8 cellular contexts compared by ENCODE assay signal in genomic region chr16:20385844-20386832, GRCh38. TPM values are rescaled to one million over a fixed set of nuclear protein-coding genes. Genes with fewer than 3 reads are reported as not detected.
DNase-seq lines count a peak whose midpoint lies in the region; ATAC-seq and TF ChIP-seq lines count a peak whose summit lies in the region.

No MANE protein-coding gene starts in this region.

- CTCF ChIA-PET in MCF 10A (lab: Yijun Ruan, JAX): interaction anchor here (0.5 to 18.4 kb wide), 37 partner anchors 9 to 1257 kb away, joined by 3 to 537 read pairs (median 3); partner anchors contain the start of genes ACSM5 and PDILT

- H3K4me3 Mint-ChIP-seq in MCF 10A (ENCODE audit: unreplicated experiment): no peak overlapping the region

- no peaks in the 10 kb centered on the region for H3K9me3 Mint-ChIP-seq in MCF 10A (ENCODE audit: unreplicated experiment)

- H3K79me2 ChIP-seq in Loucy (ENCODE audit: insufficient read depth, low read length): no peaks in the 10 kb centered on the region

- H3K9me3 ChIP-seq in Loucy (ENCODE audit: insufficient read depth, low read depth, low read length): no peaks in the 10 kb centered on the region
- H3K9me3 ChIP-seq in iPS-18c (ENCODE audit: control insufficient read depth, insufficient read depth, low read length): no peaks in the 10 kb centered on the region

- POLR2A ChIA-PET in MCF 10A (lab: Yijun Ruan, JAX): interaction anchor here (0.6 to 1.6 kb wide), 2 partner anchors 10 to 479 kb away, joined by 3 read pairs; no protein-coding TSS in a partner anchor

- no peak overlapping the region for H3K27ac Mint-ChIP-seq in MCF 10A (ENCODE audit: low read depth, unreplicated experiment)

- H2AFZ ChIP-seq in Loucy (ENCODE audit: low read length): no peak overlapping the region

- H3K36me3 ChIP-seq in Loucy (ENCODE audit: insufficient read depth, low read length): no peaks in the 10 kb centered on the region

- peak; percentile 81 for TF ChIP-seq CTCF in Loucy (conservative IDR thresholded peaks at IDR 0.05; ENCODE audit: low read length)
- peak; percentile 84 for TF ChIP-seq CTCF in MCF 10A (IDR thresholded peaks at IDR 0.05; ENCODE audit: unreplicated experiment)

- no TSS peak for BruUV-seq in MCF 10A (replicated peaks; lab: Mats Ljungman, UMichigan)

- no peak for ATAC-seq in GM18502 (IDR thresholded peaks at IDR 0.05; ENCODE audit: poor library complexity, unreplicated experiment)

- H3K27me3 ChIP-seq in Loucy (ENCODE audit: insufficient read depth, low read length, poor library complexity, severe bottlenecking): no peaks in the 10 kb centered on the region

- H3K9ac ChIP-seq in Loucy (ENCODE audit: low read depth, low read length, poor library complexity, severe bottlenecking): no peak overlapping the region

- H3K4me1 Mint-ChIP-seq in MCF 10A (ENCODE audit: insufficient read depth, unreplicated experiment): no peaks in the 10 kb centered on the region

- no peak overlapping the region for H3K4me3 ChIP-seq in Loucy (ENCODE audit: low read length, poor library complexity, severe bottlenecking)
- peak overlapping the region; percentile 42; the same call in 1 of the 2 replicates for H3K4me3 ChIP-seq in iPS-18c (ENCODE audit: insufficient read depth, low read depth, low read length)

- H3K9me2 ChIP-seq in Loucy (replicated peaks; ENCODE audit: low read depth, low read length): no peaks in the 10 kb centered on the region

- no peaks in the 10 kb centered on the region for H4K20me1 ChIP-seq in Loucy (ENCODE audit: insufficient read depth, low read length, poor library complexity, severe bottlenecking)

- no peaks in the 10 kb centered on the region for H3F3A ChIP-seq in Loucy (ENCODE audit: low read depth)

- no peak overlapping the region for H3K4me2 ChIP-seq in Loucy (ENCODE audit: low read depth, low read length, poor library complexity, severe bottlenecking)

- no peaks in the 10 kb centered on the region for H3K4me1 ChIP-seq in Loucy (ENCODE audit: insufficient read depth, low read length, poor library complexity, severe bottlenecking)

- peaks cover 11% of the 10 kb centered on the region for H3K27me3 Mint-ChIP-seq in MCF 10A (ENCODE audit: insufficient read depth, unreplicated experiment)

- intact Hi-C loops in MCF 10A (cut with micrococcal nuclease) (loop anchor here (1.0 to 10.0 kb wide), 3 partner anchors 86 to 781 kb away; no protein-coding TSS in a partner anchor), posterior vena cava (cut with DNase I) (loop anchor here in 1 of 2 donors (10.0 kb wide), 1 partner anchor 481 kb away; no protein-coding TSS in a partner anchor)

- no peaks in the 10 kb centered on the region for H3K36me3 Mint-ChIP-seq in MCF 10A (ENCODE audit: insufficient read depth, unreplicated experiment)

- DNase-seq in ELF-1 (ENCODE audit: low read depth, low spot score): peak; percentile 67
- DNase-seq in T1000 (lab: John Stamatoyannopoulos, UW): peak; percentile 26
- peak; percentile 52 for DNase-seq in MCF 10A (ENCODE audit: unreplicated experiment)
- DNase-seq in stimulated activated CD4-positive, alpha-beta T cell treated with anti-CD3 and anti-CD28 coated beads, Interleukin-15, amount 100 ng/mL, for 24 hours: peak; percentile 71
- no peak for DNase-seq in posterior vena cava (ENCODE audit: low spot score)

RNA-seq across cellular contexts. Expression of gene PDILT, which starts 18.4 kb away (rescaled TPM):
- total RNA-seq in MCF 10A (2022) (not detected in 2 replicates), posterior vena cava (not detected)

RNA-seq across cellular contexts. Expression of gene ACSM5, which starts 23.2 kb away (rescaled TPM):
- total RNA-seq in MCF 10A (2022): 0.22 and 0.54 TPM in 2 replicates
- 1 to 10 TPM; 1.5 to 3.0 TPM for total RNA-seq in posterior vena cava

RNA-seq across cellular contexts. Expression of gene UMOD, which starts 33.6 kb away (rescaled TPM):
- total RNA-seq in MCF 10A (2022) (not detected in 2 replicates), posterior vena cava (not detected)

RNA-seq across cellular contexts. Expression of gene GP2, which starts 58.8 kb away (rescaled TPM):
- total RNA-seq in MCF 10A (2022): not detected in 2 replicates
- total RNA-seq in posterior vena cava: 1 to 10 TPM in 1 of 2 donors, under 1 TPM in 1; 0.51 to 4.9 TPM
